Comparison of ENCODE assay signal across 9 cellular contexts in genomic region chr12:27969901-27970390, GRCh38. TPM values are rescaled to one million over a fixed set of nuclear protein-coding genes. Genes with fewer than 3 reads are reported as not detected.
A peak's percentile ranks its signal among the peaks of the same experiment; 100 is the strongest.
DNase-seq lines count a peak whose midpoint lies in the region; ATAC-seq and TF ChIP-seq lines count a peak whose summit lies in the region.
"Had no signal": no experiment of that assay in that cellular context is flagged by ENCODE, and none has a peak within 500 bp of the region (broad histone marks: within the 10 kb centered on the region; RNA-seq: fewer than 3 reads in every experiment).

No MANE protein-coding gene starts in this region.

- TF ChIP-seq CTCF in CD14-positive monocyte (IDR thresholded peaks at IDR 0.05) (no peak), astrocyte of the spinal cord (IDR thresholded peaks at IDR 0.05; ENCODE audit: low read depth, low read length) (no peak)

- intact Hi-C loops in CD14-positive monocyte (cut with micrococcal nuclease), result no loop called here

- ATAC-seq in HG03280 (IDR thresholded peaks at IDR 0.05; ENCODE audit: unreplicated experiment), result peak; percentile 82

- H3K36me3 ChIP-seq in SJCRH30, result no peaks in the 10 kb centered on the region
- H3K36me3 ChIP-seq in iPS-18a (ENCODE audit: control insufficient read depth, low read depth, low read length), result no peaks in the 10 kb centered on the region
- H3K36me3 ChIP-seq in skeletal muscle satellite cell (ENCODE audit: insufficient read depth, low read length), result no peaks in the 10 kb centered on the region

- H3K4me1 ChIP-seq in SJCRH30 (peaks cover 35% of the 10 kb centered on the region), iPS-18a (ENCODE audit: control insufficient read depth, low read depth, low read length) (peaks cover 27% of the 10 kb centered on the region), skeletal muscle satellite cell (ENCODE audit: control insufficient read depth, insufficient read depth, low read length) (peaks cover 50% of the 10 kb centered on the region)

- peaks cover 0 to 29% (median 10%) of the 10 kb centered on the region in 7 donors for H3K9me3 Mint-ChIP-seq in CD14-positive monocyte

- DNase-seq in CD14-positive monocyte (ENCODE audit: low spot score) (no peak), GM19240 (ENCODE audit: insufficient read length, low spot score) (peak; percentile 35), SJCRH30 (peak; percentile 51 to 52), astrocyte of the spinal cord (ENCODE audit: low read depth, low spot score) (peak; percentile 57), NCI-H1694 treated with DMSO at 0.1 percent for 48 hours (lab: John Stamatoyannopoulos, UW) (no peak)

- peaks cover 78 to 94% (median 82%) of the 10 kb centered on the region in 3 donors for H3K27me3 Mint-ChIP-seq in CD14-positive monocyte (ENCODE audit: low read depth in 3 of 3)

- H3K4me2 ChIP-seq in skeletal muscle satellite cell (ENCODE audit: low read length), result peak overlapping the region; percentile 87

- H3K4me1 Mint-ChIP-seq in CD14-positive monocyte, result peaks cover 16% of the 10 kb centered on the region

- H3K4me3 ChIP-seq in SJCRH30 (peak overlapping the region; percentile 54), astrocyte of the spinal cord (ENCODE audit: low read depth, low read length) (peak overlapping the region; percentile 38), iPS-18a (ENCODE audit: low read length) (peak overlapping the region; percentile 57), skeletal muscle satellite cell (ENCODE audit: low read length) (peak overlapping the region; percentile 70)

- H3K27ac ChIP-seq in SJCRH30 (peak overlapping the region; percentile 43; the same call in 1 of the 2 replicates), iPS-18a (ENCODE audit: low read length) (no peak overlapping the region)

- peaks cover 4 to 6% of the 10 kb centered on the region in 2 donors for H3K36me3 Mint-ChIP-seq in CD14-positive monocyte

- in situ Hi-C loops in astrocyte of the spinal cord (cut with HindIII; ENCODE audit: low sequenced_read_pairs), result no loop called here

- no peaks in the 10 kb centered on the region for H3K9me3 ChIP-seq in SJCRH30 (replicated peaks)
- no peaks in the 10 kb centered on the region for H3K9me3 ChIP-seq in iPS-18a (ENCODE audit: control insufficient read depth, low read depth, low read length)
- no peaks in the 10 kb centered on the region for H3K9me3 ChIP-seq in skeletal muscle satellite cell (replicated peaks; ENCODE audit: low read length)

- H3K9ac ChIP-seq in iPS-18a (ENCODE audit: low read length) (no peak overlapping the region), skeletal muscle satellite cell (ENCODE audit: low read depth, low read length) (peak overlapping the region; percentile 56)

- peak overlapping the region; percentile 66 to 91 for H3K4me3 Mint-ChIP-seq in CD14-positive monocyte

- H3K27ac Mint-ChIP-seq in CD14-positive monocyte, result no peak overlapping the region

- H3K27me3 ChIP-seq in SJCRH30 (no peaks in the 10 kb centered on the region), iPS-18a (ENCODE audit: control insufficient read depth, insufficient read depth, low read length) (peaks cover 97% of the 10 kb centered on the region), skeletal muscle satellite cell (ENCODE audit: control insufficient read depth, insufficient read depth, low read length) (peaks cover 26% of the 10 kb centered on the region)

RNA-seq across cellular contexts. Expression of gene PTHLH, which starts 2.6 kb away (rescaled TPM):
- not detected for polyA plus RNA-seq in CD14-positive monocyte
- total RNA-seq in SJCRH30 (2014; rRNA removed; shearing (Covaris generic)), result 3.5 and 3.6 TPM in 2 replicates
- under 0.01 TPM in 1 of 2 replicates, not detected in the other for total RNA-seq in skeletal muscle satellite cell (2012; rRNA removed)
- total RNA-seq: T-helper 2 cell treated with Interferon-gamma antibody and Interleukin-4, amounts not matched to agents 100 ng/mL and 5 ng/mL, for 36 hours had no signal

Comparison
In these comparisons a context has a peak if more than half of its experiments do, and no peak if none do; other contexts are left out.
1. DNase-seq: peak in GM19240 (single experiment), SJCRH30 (2 of 2) and astrocyte of the spinal cord (single experiment); none in CD14-positive monocyte (single experiment) and NCI-H1694 treated with DMSO at 0.1 percent for 48 hours (single experiment).
2. Peak in every context shown above with its lines, with median percentiles within 50 percentile points of each other: H3K4me3 ChIP-seq.